Comparison of ENCODE assay signal across 1 cellular context in genomic region chr14:44961151-44961729, GRCh38.
A peak's percentile ranks its signal among the peaks of the same experiment; 100 is the strongest.
TF ChIP-seq lines count a peak whose summit lies in the region.

No MANE protein-coding gene starts in this region.

TF ChIP-seq in K562, 482 proteins besides CTCF, POLR2A, EP300 and RAD21 (continued from another document and continues in another):
- 0 out of 2 replicates have a peak, but pooled peaks have one; percentile 36 for TF ChIP-seq TRIM25 (IDR thresholded peaks at IDR 0.05; ENCODE audit: borderline replicate concordance)
- no peak for TF ChIP-seq ATF4 (CRISPR knock-in tag; IDR thresholded peaks at IDR 0.05)
- no peak for TF ChIP-seq ZNF282 (CRISPR knock-in tag; IDR thresholded peaks at IDR 0.05)
- TF ChIP-seq GABPA (tag; conservative IDR thresholded peaks at IDR 0.05; ENCODE audit: low read depth) = no peak
- peak; percentile 82 for TF ChIP-seq RFX1 (IDR thresholded peaks at IDR 0.05)
- TF ChIP-seq KAT8 (IDR thresholded peaks at IDR 0.05; ENCODE audit: low read depth) = peak; percentile 47; the same call in 1 of the 2 replicates
- no peak for TF ChIP-seq FOXA1 (IDR thresholded peaks at IDR 0.05; ENCODE audit: borderline replicate concordance)
- TF ChIP-seq GABPB2 (CRISPR knock-in tag; conservative IDR thresholded peaks at IDR 0.05) = no peak
- TF ChIP-seq TFAP4 (CRISPR knock-in tag; IDR thresholded peaks at IDR 0.05; ENCODE audit: borderline replicate concordance) = no peak
- TF ChIP-seq SMC3 (conservative IDR thresholded peaks at IDR 0.05; ENCODE audit: insufficient read depth, low read depth, low read length) = no peak
- TF ChIP-seq ATF6 (CRISPR knock-in tag; IDR thresholded peaks at IDR 0.05) = no peak
- TF ChIP-seq U2AF1 (optimal IDR thresholded peaks at IDR 0.05; ENCODE audit: low read depth, low read length) = no peak
- TF ChIP-seq ZNF639 (CRISPR knock-in tag; conservative IDR thresholded peaks at IDR 0.05 in 1 of 2, IDR thresholded peaks at IDR 0.05 in 1 of 2) = no peak
- TF ChIP-seq NEUROD1 (IDR thresholded peaks at IDR 0.05; ENCODE audit: borderline replicate concordance, low read depth, low read length, partially characterized antibody) = peak; percentile 22
- TF ChIP-seq NFRKB (IDR thresholded peaks at IDR 0.05; ENCODE audit: low read depth) = no peak
- TF ChIP-seq AFF4 (CRISPR knock-in tag; IDR thresholded peaks at IDR 0.05) = no peak
- no peak for TF ChIP-seq ZNF79 (CRISPR knock-in tag; IDR thresholded peaks at IDR 0.05; ENCODE audit: low read depth)
- no peak for TF ChIP-seq TBP (optimal IDR thresholded peaks at IDR 0.05; ENCODE audit: low read depth, low read length)
- no peak for TF ChIP-seq CREBBP (IDR thresholded peaks at IDR 0.05; ENCODE audit: low read depth, low read length)
- no peak for TF ChIP-seq AFF1 (IDR thresholded peaks at IDR 0.05; ENCODE audit: low read depth in 1 of 2, partially characterized antibody in 2 of 2)
- no peak for TF ChIP-seq CREB3 (tag; conservative IDR thresholded peaks at IDR 0.05; ENCODE audit: low read depth)
- TF ChIP-seq ZBTB5 (IDR thresholded peaks at IDR 0.05) = no peak
- no peak for TF ChIP-seq PBX2 (CRISPR knock-in tag; IDR thresholded peaks at IDR 0.05; ENCODE audit: low read depth)
- no peak for TF ChIP-seq PBX2 (tag; conservative IDR thresholded peaks at IDR 0.05; ENCODE audit: low read depth)
- TF ChIP-seq RB1 (IDR thresholded peaks at IDR 0.05; ENCODE audit: low read depth) = no peak
- TF ChIP-seq NR2C2 (CRISPR knock-in tag; IDR thresholded peaks at IDR 0.05) = no peak
- TF ChIP-seq NR2C2 (tag; IDR thresholded peaks at IDR 0.05) = no peak
- no peak for TF ChIP-seq GTF2B (IDR thresholded peaks at IDR 0.05; ENCODE audit: extremely low read depth, insufficient read length)
- TF ChIP-seq BCL6 (CRISPR knock-in tag; IDR thresholded peaks at IDR 0.05) = no peak
- no peak for TF ChIP-seq KLF1 (tag; IDR thresholded peaks at IDR 0.05)
- TF ChIP-seq NFE2 (IDR thresholded peaks at IDR 0.05; ENCODE audit: low read depth) = no peak
- no peak for TF ChIP-seq MCM5 (IDR thresholded peaks at IDR 0.05; ENCODE audit: low read depth)
- no peak for TF ChIP-seq BHLHE40 (IDR thresholded peaks at IDR 0.05; ENCODE audit: low read length)
